ENCODE assay signal across 26 cellular contexts in the genomic region with DNA sequence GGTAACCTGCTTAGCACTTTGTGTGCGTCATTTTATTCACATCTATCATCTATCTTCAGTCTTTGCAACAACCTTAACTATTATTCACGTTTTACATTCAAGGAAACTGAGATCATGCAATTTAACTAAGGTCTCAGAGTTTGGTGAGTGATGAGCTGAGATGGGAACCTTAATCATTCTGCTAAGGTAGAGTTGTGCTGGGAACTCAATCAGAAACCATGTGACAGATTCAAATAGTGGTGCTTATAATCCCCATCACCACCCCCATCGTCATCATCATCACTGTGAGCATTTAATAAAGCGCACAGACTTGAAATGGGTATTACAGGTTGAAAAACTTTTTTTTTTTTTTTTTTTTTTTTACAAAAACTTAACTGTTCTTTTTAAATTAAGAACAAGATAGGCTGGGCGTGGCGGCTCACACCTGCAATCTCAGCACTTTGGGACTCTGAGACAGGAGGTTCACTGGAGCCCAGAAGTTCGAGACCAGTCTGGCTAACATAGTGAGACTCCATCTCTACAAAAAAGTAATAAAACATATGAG.
A peak's percentile ranks its signal among the peaks of the same experiment; 100 is the strongest.
DNase-seq lines count a peak whose midpoint lies in the region; ATAC-seq, FAIRE-seq and TF ChIP-seq lines count a peak whose summit lies in the region.
"Had no signal": no experiment of that assay in that cellular context is flagged by ENCODE, and none has a peak within 500 bp of the region (broad histone marks: within the 10 kb centered on the region; RNA-seq: fewer than 3 reads in every experiment).

No MANE protein-coding gene starts in this region.

- peak overlapping the region; percentile 49 for H3K27ac Mint-ChIP-seq in mesothelial cell of epicardium
- H3K27ac Mint-ChIP-seq: activated CD4-positive, alpha-beta T cell treated with anti-CD3 and anti-CD28 coated beads, Interleukin-2, amount 10 ng/mL, durations not matched to agents 7 days and 5 days; T-cell had no signal

- DNase-seq in H54 (ENCODE audit: insufficient read length, low spot score), result no peak
- DNase-seq in amniotic epithelial cell (ENCODE audit: low read depth), result peak; percentile 74
- DNase-seq in mesothelial cell of epicardium (ENCODE audit: low spot score in 2 of 2, unreplicated experiment in 2 of 2), result no peak
- no peak for DNase-seq in smooth muscle cell (lab: John Stamatoyannopoulos, UW; ENCODE audit: unreplicated experiment)
- no peak for DNase-seq in urothelium cell line (ENCODE audit: low spot score)
- no peak for DNase-seq in GM19240 (ENCODE audit: insufficient read length, low spot score)
- DNase-seq: activated CD4-positive, alpha-beta T cell treated with anti-CD3 and anti-CD28 coated beads, Interleukin-2, amount 10 ng/mL, durations not matched to agents 7 days and 5 days; activated gamma-delta T cell treated with Interleukin-2 at 50 U/mL for 16 hours; activated T-cell treated with anti-CD3 and anti-CD28 coated beads, Interleukin-2, amount 50 U/mL, for 24 hours; C1 segment of cervical spinal cord; Calu3; left colon; mammary epithelial cell; NCI-H1092; NCI-H1694; posterior cingulate gyrus; RPMI8226; stimulated activated CD4-positive, alpha-beta T cell treated with anti-CD3 and anti-CD28 coated beads, Interleukin-15, amount 100 ng/mL, for 24 hours; T-cell had no signal

- no peaks in the 10 kb centered on the region for H3K36me3 ChIP-seq in smooth muscle cell (ENCODE audit: low read depth)

- no peaks in the 10 kb centered on the region for H3K79me2 ChIP-seq in smooth muscle cell (ENCODE audit: low read depth)

- no peaks in the 10 kb centered on the region for H3K9me3 ChIP-seq in smooth muscle cell (replicated peaks; ENCODE audit: low read depth)
- H3K9me3 ChIP-seq: SJSA1, upper lobe of left lung had no signal

- peak overlapping the region; percentile 82 for H3K4me2 ChIP-seq in smooth muscle cell

- 92% methylated on average over 7 of the region's 7 CpGs for WGBS in smooth muscle cell (ENCODE audit: low lambda C conversion rate)

- H3K27me3 ChIP-seq in smooth muscle cell (ENCODE audit: low read depth), result no peaks in the 10 kb centered on the region
- H3K27me3 ChIP-seq: SJSA1, upper lobe of left lung had no signal

- no peak overlapping the region for H3K4me3 Mint-ChIP-seq in mesothelial cell of epicardium
- H3K4me3 Mint-ChIP-seq: activated CD4-positive, alpha-beta T cell treated with anti-CD3 and anti-CD28 coated beads, Interleukin-2, amount 10 ng/mL, durations not matched to agents 7 days and 5 days; activated T-cell treated with anti-CD3 and anti-CD28 coated beads, Interleukin-2, amount 50 U/mL, for 24 hours; stimulated activated memory B cell treated with anti-CD40 and anti-IgM and Interleukin-4, amounts not matched to agents 10 μg/mL and 1 μg/mL and 100 μg/mL, for 72 hours; T-cell had no signal

- no peaks in the 10 kb centered on the region for H3K9me3 Mint-ChIP-seq in mesothelial cell of epicardium
- H3K9me3 Mint-ChIP-seq: activated CD4-positive, alpha-beta T cell treated with anti-CD3 and anti-CD28 coated beads, Interleukin-2, amount 10 ng/mL, durations not matched to agents 7 days and 5 days; activated T-cell treated with anti-CD3 and anti-CD28 coated beads, Interleukin-2, amount 50 U/mL, for 24 hours; neural crest cell; stimulated activated memory B cell treated with anti-CD40 and anti-IgM and Interleukin-4, amounts not matched to agents 10 μg/mL and 1 μg/mL and 100 μg/mL, for 72 hours; T-cell had no signal

- peak; percentile 30 for FAIRE-seq in H54 (lab: Jason Lieb, UNC)
- no peak for FAIRE-seq in urothelium cell line (lab: Jason Lieb, UNC)
- FAIRE-seq: endothelial cell of umbilical vein had no signal

- TF ChIP-seq POLR2A in H54 (IDR thresholded peaks at IDR 0.05; ENCODE audit: low read depth, low read length), result no peak

- no peak overlapping the region for H3K9ac ChIP-seq in smooth muscle cell (ENCODE audit: low read depth)

- H3F3A ChIP-seq in smooth muscle cell (ENCODE audit: low read depth), result peaks cover 4% of the 10 kb centered on the region

- H3K4me3 ChIP-seq in smooth muscle cell, result no peak overlapping the region
- H3K4me3 ChIP-seq: SJSA1 had no signal

- no peak overlapping the region for H2AFZ ChIP-seq in smooth muscle cell (ENCODE audit: low read depth)

- no peaks in the 10 kb centered on the region for H3K27me3 Mint-ChIP-seq in mesothelial cell of epicardium (ENCODE audit: low read depth)
- H3K27me3 Mint-ChIP-seq: activated CD4-positive, alpha-beta T cell treated with anti-CD3 and anti-CD28 coated beads, Interleukin-2, amount 10 ng/mL, durations not matched to agents 7 days and 5 days; activated T-cell treated with anti-CD3 and anti-CD28 coated beads, Interleukin-2, amount 50 U/mL, for 24 hours; stimulated activated memory B cell treated with anti-CD40 and anti-IgM and Interleukin-4, amounts not matched to agents 10 μg/mL and 1 μg/mL and 100 μg/mL, for 72 hours; T-cell had no signal

- H3K4me1 ChIP-seq in smooth muscle cell (ENCODE audit: low read depth), result peaks cover 34% of the 10 kb centered on the region
- H3K4me1 ChIP-seq: SJSA1 had no signal

- TF ChIP-seq CTCF in mesothelial cell of epicardium (IDR thresholded peaks at IDR 0.05; ENCODE audit: unreplicated experiment) (no peak), smooth muscle cell (IDR thresholded peaks at IDR 0.05; ENCODE audit: borderline replicate concordance, insufficient read depth, poor library complexity, severe bottlenecking) (no peak)

- peaks cover 50% of the 10 kb centered on the region for H3K4me1 Mint-ChIP-seq in mesothelial cell of epicardium

- ATAC-seq in HG03354 (IDR thresholded peaks at IDR 0.05; ENCODE audit: poor library complexity, severe bottlenecking, unreplicated experiment) (no peak), HG03460 (IDR thresholded peaks at IDR 0.05; ENCODE audit: unreplicated experiment) (no peak)
- ATAC-seq: stimulated activated memory B cell treated with anti-CD40 and anti-IgM and Interleukin-4, amounts not matched to agents 10 μg/mL and 1 μg/mL and 100 μg/mL, for 72 hours; T-cell had no signal

- no peaks in the 10 kb centered on the region for H4K20me1 ChIP-seq in smooth muscle cell (ENCODE audit: low read depth)

- H3K27ac ChIP-seq in smooth muscle cell (ENCODE audit: low read depth), result peak overlapping the region; percentile 90
- H3K27ac ChIP-seq: SJSA1 had no signal

- peaks cover 3% of the 10 kb centered on the region for H3K36me3 Mint-ChIP-seq in mesothelial cell of epicardium
